Comparison of ENCODE assay signal across 26 cellular contexts in the genomic region with DNA sequence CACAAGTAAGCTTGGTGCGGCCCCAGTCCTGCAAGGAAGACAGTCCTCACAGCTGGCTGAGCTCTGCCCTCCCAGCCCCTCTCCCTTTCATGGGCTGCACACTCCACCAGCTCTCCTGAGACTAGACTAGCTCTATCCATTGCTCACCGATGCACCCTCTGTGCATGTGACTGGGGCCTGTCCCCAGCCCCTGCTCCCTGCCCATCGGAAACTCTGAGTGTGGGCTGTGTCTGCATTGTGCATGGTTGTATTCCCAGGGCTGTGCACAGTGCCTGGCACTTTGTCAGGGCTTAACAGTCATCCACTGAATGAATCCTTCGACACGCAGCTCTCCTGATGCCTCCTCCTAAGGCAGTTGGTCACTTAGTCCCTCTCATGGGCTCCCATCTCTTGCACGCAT.
A peak's percentile ranks its signal among the peaks of the same experiment; 100 is the strongest.
DNase-seq lines count a peak whose midpoint lies in the region; ATAC-seq and TF ChIP-seq lines count a peak whose summit lies in the region.
"Had no signal": no experiment of that assay in that cellular context is flagged by ENCODE, and none has a peak within 500 bp of the region (broad histone marks: within the 10 kb centered on the region; RNA-seq: fewer than 3 reads in every experiment).

No MANE protein-coding gene starts in this region.

- peak; percentile 25 for DNase-seq in activated CD4-positive, alpha-beta T cell treated with anti-CD3 and anti-CD28 coated beads for 36 hours
- no peak for DNase-seq in activated CD4-positive, alpha-beta T cell treated with anti-CD3 and anti-CD28 coated beads, Interleukin-2, amount 50 U/mL, for 48 hours
- no peak for DNase-seq in CD8-positive, alpha-beta T cell
- no peak for DNase-seq in neural progenitor cell (ENCODE audit: low spot score)
- no peak for DNase-seq in NCI-H1436 treated with DMSO at 0.1 percent for 48 hours (lab: John Stamatoyannopoulos, UW)
- no peak for DNase-seq in stimulated activated CD4-positive, alpha-beta T cell treated with anti-CD3 and anti-CD28 coated beads, Interleukin-4, amount 100 ng/mL, for 1 hour
- DNase-seq: ACHN; Calu3; CD4-positive, alpha-beta memory T cell; DMS153; GOT3; MG63; NCI-H1417 treated with DMSO at 0.1 percent for 48 hours; NCI-H2029; NCI-H2227 treated with DMSO at 0.1 percent for 48 hours; NCI-H510A treated with DMSO at 0.1 percent for 48 hours; NCI-H748 treated with DMSO at 0.1 percent for 48 hours; PC-9; RPMI8226 had no signal

- H3K27me3 ChIP-seq in CD8-positive, alpha-beta T cell (ENCODE audit: insufficient read depth, low read length) = no peaks in the 10 kb centered on the region
- H3K27me3 ChIP-seq in neural progenitor cell = no peaks in the 10 kb centered on the region
- H3K27me3 ChIP-seq: BLaER1 treated with 17β-estradiol and CSF1 and Interleukin-3, amounts not matched to agents 10 nM and 100 nM; MG63 had no signal

- H3K27ac ChIP-seq in CD8-positive, alpha-beta T cell (ENCODE audit: low read depth, low read length) = no peak overlapping the region
- no peak overlapping the region for H3K27ac ChIP-seq in neural progenitor cell
- H3K27ac ChIP-seq: 22Rv1; BLaER1 treated with 17β-estradiol and CSF1 and Interleukin-3, amounts not matched to agents 10 nM and 100 nM; HL-60; PC-9 had no signal

- H3K4me3 Mint-ChIP-seq in activated CD4-positive, alpha-beta T cell treated with anti-CD3 and anti-CD28 coated beads for 36 hours = no peak overlapping the region
- no peak overlapping the region for H3K4me3 Mint-ChIP-seq in CD8-positive, alpha-beta T cell
- no peak overlapping the region for H3K4me3 Mint-ChIP-seq in neural progenitor cell
- H3K4me3 Mint-ChIP-seq: CD4-positive, alpha-beta memory T cell had no signal

- H3K9ac ChIP-seq in neural progenitor cell = no peak overlapping the region
- H3K9ac ChIP-seq: BLaER1 treated with 17β-estradiol and CSF1 and Interleukin-3, amounts not matched to agents 10 nM and 100 nM had no signal

- H3K9me3 ChIP-seq in CD8-positive, alpha-beta T cell (ENCODE audit: low read length) = no peaks in the 10 kb centered on the region
- no peaks in the 10 kb centered on the region for H3K9me3 ChIP-seq in neural progenitor cell (ENCODE audit: low read depth)
- H3K9me3 ChIP-seq: MG63 had no signal

- H3K79me2 ChIP-seq in neural progenitor cell (ENCODE audit: low read depth) = no peaks in the 10 kb centered on the region

- TF ChIP-seq CTCF in CD8-positive, alpha-beta T cell (IDR thresholded peaks at IDR 0.05) = no peak
- no peak for TF ChIP-seq CTCF in neural progenitor cell (IDR thresholded peaks at IDR 0.05)

- H3K9me3 Mint-ChIP-seq in activated CD4-positive, alpha-beta T cell treated with anti-CD3 and anti-CD28 coated beads for 36 hours (ENCODE audit: low read depth) = no peaks in the 10 kb centered on the region
- H3K9me3 Mint-ChIP-seq in CD8-positive, alpha-beta T cell = no peaks in the 10 kb centered on the region
- H3K9me3 Mint-ChIP-seq in neural progenitor cell = no peaks in the 10 kb centered on the region
- H3K9me3 Mint-ChIP-seq: CD4-positive, alpha-beta memory T cell had no signal

- no peak overlapping the region for H3K4me2 ChIP-seq in neural progenitor cell
- H3K4me2 ChIP-seq: PC-9 had no signal

- POLR2A ChIA-PET in activated CD4-positive, alpha-beta T cell treated with anti-CD3 and anti-CD28 coated beads for 36 hours (lab: Charles Lee) = no interaction called here
- POLR2A ChIA-PET in CD8-positive, alpha-beta T cell (lab: Charles Lee) = interaction anchor here (0.5 kb wide), 1 partner anchor 247 kb away, joined by 3 read pairs; no protein-coding TSS in a partner anchor

- H3K27ac Mint-ChIP-seq in activated CD4-positive, alpha-beta T cell treated with anti-CD3 and anti-CD28 coated beads for 36 hours = no peak overlapping the region
- peak overlapping the region; percentile 55 for H3K27ac Mint-ChIP-seq in CD8-positive, alpha-beta T cell
- H3K27ac Mint-ChIP-seq in neural progenitor cell = no peak overlapping the region
- H3K27ac Mint-ChIP-seq: CD4-positive, alpha-beta memory T cell had no signal

- peak overlapping the region; percentile 43 for H2AFZ ChIP-seq in neural progenitor cell (replicated peaks)
- H2AFZ ChIP-seq: PC-9 had no signal

- H3K4me3 ChIP-seq in CD8-positive, alpha-beta T cell (ENCODE audit: low read depth, low read length) = no peak overlapping the region
- no peak overlapping the region for H3K4me3 ChIP-seq in neural progenitor cell
- H3K4me3 ChIP-seq: BLaER1 treated with 17β-estradiol and CSF1 and Interleukin-3, amounts not matched to agents 10 nM and 100 nM; K562; MG63; PC-9 had no signal

- H3K27me3 Mint-ChIP-seq in activated CD4-positive, alpha-beta T cell treated with anti-CD3 and anti-CD28 coated beads for 36 hours = no peaks in the 10 kb centered on the region
- no peaks in the 10 kb centered on the region for H3K27me3 Mint-ChIP-seq in CD8-positive, alpha-beta T cell (ENCODE audit: low read depth)
- no peaks in the 10 kb centered on the region for H3K27me3 Mint-ChIP-seq in neural progenitor cell (ENCODE audit: insufficient read depth, low read depth)
- H3K27me3 Mint-ChIP-seq: CD4-positive, alpha-beta memory T cell had no signal

- no peaks in the 10 kb centered on the region for H3K36me3 ChIP-seq in CD8-positive, alpha-beta T cell (ENCODE audit: insufficient read depth, low read length)
- no peaks in the 10 kb centered on the region for H3K36me3 ChIP-seq in neural progenitor cell
- H3K36me3 ChIP-seq: MG63 had no signal

- H3K4me1 ChIP-seq in CD8-positive, alpha-beta T cell (ENCODE audit: insufficient read depth, low read length) = no peaks in the 10 kb centered on the region
- H3K4me1 ChIP-seq in neural progenitor cell = no peaks in the 10 kb centered on the region

- intact Hi-C loops in activated CD4-positive, alpha-beta T cell treated with anti-CD3 and anti-CD28 coated beads for 36 hours (cut with DNase I, micrococcal nuclease) = no loop called here
- intact Hi-C loops in CD8-positive, alpha-beta T cell (cut with DNase I, micrococcal nuclease) = no loop called here

- no peaks in the 10 kb centered on the region for H3F3A ChIP-seq in neural progenitor cell (ENCODE audit: low read depth)

- H3K4me1 Mint-ChIP-seq in activated CD4-positive, alpha-beta T cell treated with anti-CD3 and anti-CD28 coated beads for 36 hours = no peaks in the 10 kb centered on the region
- H3K4me1 Mint-ChIP-seq in CD8-positive, alpha-beta T cell (ENCODE audit: low read depth) = no peaks in the 10 kb centered on the region
- H3K4me1 Mint-ChIP-seq in neural progenitor cell = peaks cover 30% of the 10 kb centered on the region
- H3K4me1 Mint-ChIP-seq: CD4-positive, alpha-beta memory T cell had no signal

- ATAC-seq in activated CD4-positive, alpha-beta T cell treated with anti-CD3 and anti-CD28 coated beads for 36 hours = no peak
- no peak for ATAC-seq in CD8-positive, alpha-beta T cell
- ATAC-seq in esophagus mucosa (peak; percentile 3), GM21381 (IDR thresholded peaks at IDR 0.05; ENCODE audit: unreplicated experiment) (no peak)
- ATAC-seq: HCT116, K562 had no signal

- peaks cover 2% of the 10 kb centered on the region for H3K36me3 Mint-ChIP-seq in activated CD4-positive, alpha-beta T cell treated with anti-CD3 and anti-CD28 coated beads for 36 hours (ENCODE audit: low read depth)
- peaks cover 25% of the 10 kb centered on the region for H3K36me3 Mint-ChIP-seq in CD8-positive, alpha-beta T cell
- no peaks in the 10 kb centered on the region for H3K36me3 Mint-ChIP-seq in neural progenitor cell
- H3K36me3 Mint-ChIP-seq: CD4-positive, alpha-beta memory T cell had no signal

- CTCF ChIA-PET in activated CD4-positive, alpha-beta T cell treated with anti-CD3 and anti-CD28 coated beads for 36 hours (lab: Charles Lee) = interaction anchor here (0.6 to 2.1 kb wide), 5 partner anchors 10 to 392 kb away, joined by 3 to 7 read pairs (median 4); no protein-coding TSS in a partner anchor
- CTCF ChIA-PET in CD8-positive, alpha-beta T cell (lab: Charles Lee) = interaction anchor here (0.8 to 17.3 kb wide), 5 partner anchors 9 to 181 kb away, joined by 3 to 368 read pairs (median 4); no protein-coding TSS in a partner anchor

- H4K20me1 ChIP-seq in neural progenitor cell (ENCODE audit: low read depth) = no peaks in the 10 kb centered on the region
